19 cellular contexts compared by ENCODE assay signal in genomic region chr15:89015412-89016097, GRCh38.
"Had no signal": no experiment of that assay in that cellular context is flagged by ENCODE, and none has a peak within 500 bp of the region (broad histone marks: within the 10 kb centered on the region; RNA-seq: fewer than 3 reads in every experiment).

No MANE protein-coding gene starts in this region.

- H3K4me3 Mint-ChIP-seq: activated naive CD4-positive, alpha-beta T cell treated with anti-CD3 and anti-CD28 coated beads for 36 hours; activated naive CD8-positive, alpha-beta T cell treated with anti-CD3 and anti-CD28 coated beads, Interleukin-2, amount 10 ng/mL, durations not matched to agents 7 days and 5 days; natural killer cell; stimulated activated naive B cell treated with anti-CD40 and anti-IgM and Interleukin-4, amounts not matched to agents 10 μg/mL and 1 μg/mL and 100 μg/mL, for 72 hours; WTC11 had no signal

- H3K36me3 Mint-ChIP-seq: activated naive CD8-positive, alpha-beta T cell treated with anti-CD3 and anti-CD28 coated beads, Interleukin-2, amount 10 ng/mL, durations not matched to agents 7 days and 5 days; natural killer cell; stimulated activated naive B cell treated with anti-CD40 and anti-IgM and Interleukin-4, amounts not matched to agents 10 μg/mL and 1 μg/mL and 100 μg/mL, for 72 hours had no signal

- H3K27me3 ChIP-seq: right atrium auricular region, suprapubic skin had no signal

- DNase-seq: activated CD8-positive, alpha-beta memory T cell treated with anti-CD3 and anti-CD28 coated beads for 24 hours; activated naive CD4-positive, alpha-beta T cell treated with anti-CD3 and anti-CD28 coated beads for 36 hours; activated naive CD8-positive, alpha-beta T cell treated with anti-CD3 and anti-CD28 coated beads, Interleukin-2, amount 10 ng/mL, durations not matched to agents 7 days and 5 days; amniotic stem cell; central memory CD4-positive, alpha-beta T cell; foreskin fibroblast; kidney glomerular epithelial cell; left lung; lower lobe of right lung; mesendoderm; natural killer cell; stimulated activated CD4-positive, alpha-beta T cell treated with anti-CD3 and anti-CD28 coated beads, Interleukin-15, amount 100 ng/mL, for 24 hours; stimulated activated CD4-positive, alpha-beta T cell treated with anti-CD3 and anti-CD28 coated beads, Interleukin-2, amount 100 ng/mL, for 24 hours; stimulated activated naive B cell treated with anti-CD40 and anti-IgM and Interleukin-4, amounts not matched to agents 10 μg/mL and 1 μg/mL and 100 μg/mL, for 72 hours; SW 1271; transverse colon had no signal

- H3K27ac ChIP-seq: left lung, lower lobe of right lung, transverse colon had no signal

- H3K9me3 ChIP-seq: left lung, lower lobe of right lung, right atrium auricular region, suprapubic skin, transverse colon had no signal

- ATAC-seq: left lung; lower lobe of right lung; natural killer cell; stimulated activated naive B cell treated with anti-CD40 and anti-IgM and Interleukin-4, amounts not matched to agents 10 μg/mL and 1 μg/mL and 100 μg/mL, for 72 hours; WTC11 had no signal

- H3K36me3 ChIP-seq: left lung, lower lobe of right lung, right atrium auricular region, suprapubic skin, transverse colon had no signal

- H3K9me3 Mint-ChIP-seq: activated naive CD4-positive, alpha-beta T cell treated with anti-CD3 and anti-CD28 coated beads for 36 hours; activated naive CD8-positive, alpha-beta T cell treated with anti-CD3 and anti-CD28 coated beads, Interleukin-2, amount 10 ng/mL, durations not matched to agents 7 days and 5 days; natural killer cell had no signal

- H3K4me3 ChIP-seq: left lung, lower lobe of right lung, right atrium auricular region, suprapubic skin, transverse colon had no signal

- H3K27ac Mint-ChIP-seq: activated naive CD4-positive, alpha-beta T cell treated with anti-CD3 and anti-CD28 coated beads for 36 hours; activated naive CD8-positive, alpha-beta T cell treated with anti-CD3 and anti-CD28 coated beads, Interleukin-2, amount 10 ng/mL, durations not matched to agents 7 days and 5 days; natural killer cell; stimulated activated naive B cell treated with anti-CD40 and anti-IgM and Interleukin-4, amounts not matched to agents 10 μg/mL and 1 μg/mL and 100 μg/mL, for 72 hours; WTC11 had no signal
